In the genomic region with DNA sequence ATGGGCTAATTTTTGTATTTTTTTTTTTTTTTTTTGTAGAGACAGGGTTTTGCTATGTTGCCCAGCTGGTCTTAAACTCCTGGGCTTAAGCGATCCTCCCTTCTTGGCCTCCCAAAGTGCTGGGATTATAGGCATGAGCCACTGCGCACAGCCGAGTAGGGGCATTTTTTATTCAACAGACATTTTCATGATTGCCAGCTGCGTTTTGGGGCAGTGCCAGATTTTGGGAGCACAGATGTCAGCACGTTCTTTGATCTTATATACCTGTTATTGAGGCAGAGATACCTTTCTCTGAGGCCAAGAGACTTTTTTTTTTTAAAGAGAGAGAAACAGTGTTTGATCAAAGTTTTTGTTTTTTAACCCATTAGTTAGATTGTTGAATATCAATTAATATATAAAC, we compare ENCODE assay signal across 23 cellular contexts.
"Had no signal": no experiment of that assay in that cellular context is flagged by ENCODE, and none has a peak within 500 bp of the region (broad histone marks: within the 10 kb centered on the region; RNA-seq: fewer than 3 reads in every experiment).

No MANE protein-coding gene starts in this region.

- H3K4me1 ChIP-seq: SJCRH30 had no signal

- H3K36me3 ChIP-seq: SJCRH30 had no signal

- DNase-seq: Kasumi-1; MM.1S; NCI-H1092 treated with DMSO at 0.1 percent for 48 hours; NCI-H1417 treated with DMSO at 0.1 percent for 48 hours; NCI-H146; NCI-H1694 treated with DMSO at 0.1 percent for 48 hours; NCI-H1930; NCI-H2081; NCI-H2107; NCI-H2227 treated with DMSO at 0.1 percent for 48 hours; NCI-H526; NCI-H748 treated with DMSO at 0.1 percent for 48 hours; NK-92 treated with Interleukin-12 subunit alpha and Interleukin-12 subunit beta, amount 100 ng/mL, for 24 hours; PC-3; SHP77 treated with DMSO at 0.1 percent for 48 hours; SJCRH30; T-helper 1 cell; T-helper 17 cell had no signal

- H3K4me3 ChIP-seq: K562, SJCRH30 had no signal

- H3K27ac ChIP-seq: KMS-11, SJCRH30 had no signal

- ATAC-seq: K562, Panc1, PC-3, Right ventricle myocardium inferior, SK-N-SH treated with all-trans-retinoic acid at 6 μM for 48 hours, T-helper 17 cell had no signal
